In genomic region chr2:196736646-196737045, GRCh38 we compare ENCODE assay signal across 2 cellular contexts.
TF ChIP-seq lines count a peak whose summit lies in the region.

No MANE protein-coding gene starts in this region.

TF ChIP-seq in K562, 482 proteins besides CTCF, POLR2A, EP300 and RAD21:
- peak; percentile 94 for TF ChIP-seq ZNF146 (CRISPR knock-in tag; IDR thresholded peaks at IDR 0.05; ENCODE audit: unreplicated experiment)
- TF ChIP-seq BCOR (IDR thresholded peaks at IDR 0.05): 0 out of 2 replicates have a peak, but pooled peaks have one; percentile 53

TF ChIP-seq in HepG2, 621 proteins besides CTCF, POLR2A, EP300 and RAD21:
- TF ChIP-seq KDM1A (CRISPR knock-in tag; IDR thresholded peaks at IDR 0.05): 0 out of 2 replicates have a peak, but pooled peaks have one; percentile 10
